Comparison of ENCODE assay signal across 8 cellular contexts in genomic region chr9:2620876-2621677, GRCh38. TPM values are rescaled to one million over a fixed set of nuclear protein-coding genes. Genes with fewer than 3 reads are reported as not detected.
DNase-seq lines count a peak whose midpoint lies in the region; ATAC-seq and TF ChIP-seq lines count a peak whose summit lies in the region.

No MANE protein-coding gene starts in this region.

- TF ChIP-seq CTCF in AG04450 (IDR thresholded peaks at IDR 0.05; ENCODE audit: low read depth, low read length) = peak; percentile 36
- peak; percentile 44 for TF ChIP-seq CTCF in endodermal cell (conservative IDR thresholded peaks at IDR 0.05)

- H3K4ac ChIP-seq in mesendoderm (ENCODE audit: low read depth, low read length) = peak overlapping the region; percentile 29

- H2BK5ac ChIP-seq in mesendoderm (ENCODE audit: low read length) = no peak overlapping the region

- peak overlapping the region; percentile 87 for H3K27ac ChIP-seq in AG04450 (ENCODE audit: low read depth, low read length)
- peak overlapping the region; percentile 5 for H3K27ac ChIP-seq in endodermal cell (ENCODE audit: low read depth, low read length)
- peak overlapping the region; percentile 85 for H3K27ac ChIP-seq in mesendoderm (ENCODE audit: low read depth, low read length)

- peak overlapping the region; percentile 95 for H3K4me2 ChIP-seq in mesendoderm (ENCODE audit: low read length)

- no peak overlapping the region for H2BK120ac ChIP-seq in mesendoderm (ENCODE audit: low read depth, low read length)

- peaks cover 11% of the 10 kb centered on the region for H3K36me3 ChIP-seq in endodermal cell (ENCODE audit: control insufficient read depth, insufficient read depth, low read length)
- no peaks in the 10 kb centered on the region for H3K36me3 ChIP-seq in mesendoderm (ENCODE audit: control insufficient read depth, insufficient read depth, low read length)

- peaks cover 13% of the 10 kb centered on the region for H3K79me1 ChIP-seq in mesendoderm (ENCODE audit: low read length)

- POLR2A ChIA-PET in AG04450 (lab: Yijun Ruan, JAX) = no interaction called here
- POLR2A ChIA-PET in activated CD4-positive, alpha-beta memory T cell treated with anti-CD3 and anti-CD28 coated beads for 36 hours (lab: Charles Lee) = interaction anchor here (0.6 kb wide), 1 partner anchor 1902 kb away, joined by 3 read pairs; no protein-coding TSS in a partner anchor

- DNase-seq in AG04450 (ENCODE audit: low read depth, low spot score) (peak; percentile 53), NCI-H446 treated with DMSO at 0.1 percent for 48 hours (lab: John Stamatoyannopoulos, UW) (peak; percentile 83), endodermal cell (peak; percentile 94), mesendoderm (peak; percentile 96)
- peak; percentile 86 for DNase-seq in activated CD4-positive, alpha-beta memory T cell treated with anti-CD3 and anti-CD28 coated beads for 36 hours
- DNase-seq in stimulated activated CD8-positive, alpha-beta memory T cell treated with anti-CD3 and anti-CD28 coated beads, Interleukin-15, amount 100 ng/mL, for 48 hours (ENCODE audit: low read depth in 2 of 2) = peak; percentile 33 to 62

- H2AK5ac ChIP-seq in mesendoderm (ENCODE audit: low read length) = no peak overlapping the region

- ATAC-seq in GM19023 (IDR thresholded peaks at IDR 0.05; ENCODE audit: unreplicated experiment) (peak; percentile 37), HG03280 (IDR thresholded peaks at IDR 0.05; ENCODE audit: unreplicated experiment) (peak; percentile 38)

- peak overlapping the region; percentile 28 for H3K27ac Mint-ChIP-seq in activated CD4-positive, alpha-beta memory T cell treated with anti-CD3 and anti-CD28 coated beads for 36 hours
- H3K27ac Mint-ChIP-seq in endodermal cell = peak overlapping the region; percentile 22

- no peak overlapping the region for H4K5ac ChIP-seq in mesendoderm (ENCODE audit: low read length)

- H3K79me2 ChIP-seq in mesendoderm (ENCODE audit: control insufficient read depth, insufficient read depth, low read length) = peaks cover 46% of the 10 kb centered on the region

- peaks cover 15% of the 10 kb centered on the region for H3K4me1 ChIP-seq in endodermal cell (ENCODE audit: control insufficient read depth, insufficient read depth, low read length)
- H3K4me1 ChIP-seq in mesendoderm (ENCODE audit: control insufficient read depth, low read depth, low read length) = peaks cover 16% of the 10 kb centered on the region

- H3K27me3 Mint-ChIP-seq in activated CD4-positive, alpha-beta memory T cell treated with anti-CD3 and anti-CD28 coated beads for 36 hours = peaks cover 49% of the 10 kb centered on the region
- peaks cover 48% of the 10 kb centered on the region for H3K27me3 Mint-ChIP-seq in endodermal cell (ENCODE audit: insufficient read depth)

- H3K9ac ChIP-seq in endodermal cell (ENCODE audit: extremely low read depth, low read length, poor library complexity, severe bottlenecking) (peak overlapping the region; percentile 71), mesendoderm (ENCODE audit: low read length) (peak overlapping the region; percentile 77)

- peak overlapping the region; percentile 77 for H3K4me3 ChIP-seq in AG04450 (ENCODE audit: low read depth, low read length)
- H3K4me3 ChIP-seq in endodermal cell (ENCODE audit: low read length) = peak overlapping the region; percentile 86
- H3K4me3 ChIP-seq in mesendoderm (ENCODE audit: low read length) = peak overlapping the region; percentile 60

- intact Hi-C loops in activated CD4-positive, alpha-beta memory T cell treated with anti-CD3 and anti-CD28 coated beads for 36 hours (cut with micrococcal nuclease) = loop anchor here (1.0 to 10.0 kb wide), 6 partner anchors 18 to 464 kb away; partner anchors contain the start of gene PUM3

- no peak overlapping the region for H4K8ac ChIP-seq in mesendoderm (ENCODE audit: low read depth, low read length)

- no peak overlapping the region for H2BK15ac ChIP-seq in mesendoderm (replicated peaks; ENCODE audit: low read depth)

- peak overlapping the region; percentile 90 for H3K56ac ChIP-seq in mesendoderm (ENCODE audit: low read length)

- H3K23ac ChIP-seq in mesendoderm (ENCODE audit: low read length) = no peak overlapping the region

- H3K18ac ChIP-seq in mesendoderm (ENCODE audit: low read length) = peak overlapping the region; percentile 60

- H3K9me3 ChIP-seq in AG04450 (ENCODE audit: control insufficient read depth, insufficient read depth, low read length) = peaks cover 4% of the 10 kb centered on the region; the same call in 1 of the 2 replicates
- no peaks in the 10 kb centered on the region for H3K9me3 ChIP-seq in endodermal cell (ENCODE audit: control insufficient read depth, low read length)

- peak overlapping the region; percentile 75 for H3K4me3 Mint-ChIP-seq in activated CD4-positive, alpha-beta memory T cell treated with anti-CD3 and anti-CD28 coated beads for 36 hours
- peak overlapping the region; percentile 83 for H3K4me3 Mint-ChIP-seq in endodermal cell

- peaks cover 1% of the 10 kb centered on the region for H3K36me3 Mint-ChIP-seq in activated CD4-positive, alpha-beta memory T cell treated with anti-CD3 and anti-CD28 coated beads for 36 hours
- peaks cover 4% of the 10 kb centered on the region for H3K36me3 Mint-ChIP-seq in endodermal cell (ENCODE audit: low read depth)

- no peaks in the 10 kb centered on the region for H3K9me3 Mint-ChIP-seq in activated CD4-positive, alpha-beta memory T cell treated with anti-CD3 and anti-CD28 coated beads for 36 hours
- no peaks in the 10 kb centered on the region for H3K9me3 Mint-ChIP-seq in endodermal cell

- H3K27me3 ChIP-seq in AG04450 (ENCODE audit: control insufficient read depth, insufficient read depth, low read length) (no peaks in the 10 kb centered on the region), endodermal cell (ENCODE audit: control insufficient read depth, insufficient read depth, low read length, poor library complexity, severe bottlenecking) (peaks cover 6% of the 10 kb centered on the region), mesendoderm (ENCODE audit: insufficient read depth, low read length, poor library complexity) (no peaks in the 10 kb centered on the region)

- 4% methylated on average over 30 to 60 of the region's 60 CpGs for WGBS in endodermal cell (ENCODE audit: insufficient coverage in 1 of 2, insufficient read length in 1 of 2), 2 experiments
- WGBS in mesendoderm (ENCODE audit: extremely low coverage, insufficient coverage, low lambda C conversion rate) = no CpG with 5 or more reads among the region's 60 CpGs

- CTCF ChIA-PET in AG04450 (lab: Charles Lee) = interaction anchor here (1.1 kb wide), 1 partner anchor 488 kb away, joined by 3 read pairs; no protein-coding TSS in a partner anchor
- CTCF ChIA-PET in activated CD4-positive, alpha-beta memory T cell treated with anti-CD3 and anti-CD28 coated beads for 36 hours (lab: Charles Lee) = no interaction called here

- peaks cover 14% of the 10 kb centered on the region for H3K4me1 Mint-ChIP-seq in activated CD4-positive, alpha-beta memory T cell treated with anti-CD3 and anti-CD28 coated beads for 36 hours (ENCODE audit: low read depth)
- H3K4me1 Mint-ChIP-seq in endodermal cell = peaks cover 27% of the 10 kb centered on the region

RNA-seq across cellular contexts. Expression of gene VLDLR, which starts 0.5 kb away (rescaled TPM):
- 29.0 and 32.6 TPM in 2 replicates for polyA plus RNA-seq in AG04450 (2011; rRNA removed)
- 38.6 and 40.9 TPM in 2 replicates for polyA minus RNA-seq in AG04450 (2011; rRNA and poly(A)+ RNA removed)
- total RNA-seq in activated CD4-positive, alpha-beta memory T cell treated with anti-CD3 and anti-CD28 coated beads for 36 hours = 10 to 100 TPM in 1 of 2 experiments, 1 to 10 TPM in 1; 8.8 to 10.3 TPM
- total RNA-seq in endodermal cell = 10 to 100 TPM; 29.5 to 38.7 TPM
- 22.2 TPM for polyA plus RNA-seq in endodermal cell (2013, experiment 1 of 2)
- polyA plus RNA-seq in endodermal cell (2013, experiment 2 of 2) = 19.4 TPM
- polyA plus RNA-seq in mesendoderm (2013, experiment 1 of 2) = 16.6 TPM
- 17.2 TPM for polyA plus RNA-seq in mesendoderm (2013, experiment 2 of 2)

Comparison
In these comparisons a context has a peak if more than half of its experiments do, and no peak if none do; other contexts are left out.
1. Peak in every context shown above with its lines: DNase-seq, ATAC-seq, H3K4me3 ChIP-seq and H3K27ac ChIP-seq.
2. H3K27ac ChIP-seq: peak in every context shown above with its lines; median percentile 87 in AG04450; 85 in mesendoderm; 5 in endodermal cell.